Comparison of ENCODE assay signal across 8 cellular contexts in genomic region chr10:114822771-114823463, GRCh38. TPM values are rescaled to one million over a fixed set of nuclear protein-coding genes. Genes with fewer than 3 reads are reported as not detected.
DNase-seq lines count a peak whose midpoint lies in the region; ATAC-seq and FAIRE-seq lines count a peak whose summit lies in the region.

No MANE protein-coding gene starts in this region.

- peak overlapping the region; percentile 85 for H3K27ac ChIP-seq in caudate nucleus (ENCODE audit: low read depth, low read length)

- no peak for ATAC-seq in activated T-cell treated with anti-CD3 and anti-CD28 coated beads, Interleukin-2, amount 50 U/mL, for 4 hours
- peak; percentile 14 for ATAC-seq in left colon

- no peaks in the 10 kb centered on the region for H3K27me3 Mint-ChIP-seq in activated T-cell treated with anti-CD3 and anti-CD28 coated beads, Interleukin-2, amount 50 U/mL, for 4 hours (ENCODE audit: low read depth)

- peak overlapping the region; percentile 92 for H3K4me3 Mint-ChIP-seq in activated T-cell treated with anti-CD3 and anti-CD28 coated beads, Interleukin-2, amount 50 U/mL, for 4 hours

- intact Hi-C loops in left colon (cut with DNase I, micrococcal nuclease): no loop called here

- H3K9me3 Mint-ChIP-seq in activated T-cell treated with anti-CD3 and anti-CD28 coated beads, Interleukin-2, amount 50 U/mL, for 4 hours: no peaks in the 10 kb centered on the region

- peaks cover 2% of the 10 kb centered on the region for H3K36me3 Mint-ChIP-seq in activated T-cell treated with anti-CD3 and anti-CD28 coated beads, Interleukin-2, amount 50 U/mL, for 4 hours (ENCODE audit: insufficient read depth)

- peaks cover 41% of the 10 kb centered on the region for H3K4me1 Mint-ChIP-seq in activated T-cell treated with anti-CD3 and anti-CD28 coated beads, Interleukin-2, amount 50 U/mL, for 4 hours (ENCODE audit: low read depth)

- FAIRE-seq in frontal cortex (lab: Jason Lieb, UNC): no peak

- DNase-seq in activated T-cell treated with anti-CD3 and anti-CD28 coated beads, Interleukin-2, amount 50 U/mL, for 4 hours: no peak
- DNase-seq in activated T-cell treated with anti-CD3 and anti-CD28 coated beads for 4 hours (no peak), NAMALWA (ENCODE audit: low spot score) (peak; percentile 60), caudate nucleus (lab: John Stamatoyannopoulos, UW) (no peak), left colon (no peak), superior temporal gyrus (ENCODE audit: extremely low spot score) (peak; percentile 60), frontal cortex (ENCODE audit: low spot score in 2 of 2) (no peak), NCI-H1092 (lab: John Stamatoyannopoulos, UW) (no peak)

RNA-seq across cellular contexts. Expression of gene FHIP2A, which starts 1.3 kb away (rescaled TPM):
- 10 to 100 TPM; 13.6 to 26.8 (median 14.8) TPM for total RNA-seq in activated T-cell treated with anti-CD3 and anti-CD28 coated beads, Interleukin-2, amount 50 U/mL, for 4 hours
- total RNA-seq in left colon (10 to 100 TPM; 15.1 to 15.7 TPM), frontal cortex (48.5 TPM)

Comparison
In these comparisons a context has a peak if more than half of its experiments do, and no peak if none do; other contexts are left out.
1. DNase-seq: peak in NAMALWA (single experiment) and superior temporal gyrus (single experiment); none in activated T-cell treated with anti-CD3 and anti-CD28 coated beads, Interleukin-2, amount 50 U/mL, for 4 hours (single experiment), activated T-cell treated with anti-CD3 and anti-CD28 coated beads for 4 hours (single experiment), caudate nucleus (0 of 61), left colon (0 of 2), frontal cortex (0 of 2) and NCI-H1092 (single experiment).